In the genomic region with DNA sequence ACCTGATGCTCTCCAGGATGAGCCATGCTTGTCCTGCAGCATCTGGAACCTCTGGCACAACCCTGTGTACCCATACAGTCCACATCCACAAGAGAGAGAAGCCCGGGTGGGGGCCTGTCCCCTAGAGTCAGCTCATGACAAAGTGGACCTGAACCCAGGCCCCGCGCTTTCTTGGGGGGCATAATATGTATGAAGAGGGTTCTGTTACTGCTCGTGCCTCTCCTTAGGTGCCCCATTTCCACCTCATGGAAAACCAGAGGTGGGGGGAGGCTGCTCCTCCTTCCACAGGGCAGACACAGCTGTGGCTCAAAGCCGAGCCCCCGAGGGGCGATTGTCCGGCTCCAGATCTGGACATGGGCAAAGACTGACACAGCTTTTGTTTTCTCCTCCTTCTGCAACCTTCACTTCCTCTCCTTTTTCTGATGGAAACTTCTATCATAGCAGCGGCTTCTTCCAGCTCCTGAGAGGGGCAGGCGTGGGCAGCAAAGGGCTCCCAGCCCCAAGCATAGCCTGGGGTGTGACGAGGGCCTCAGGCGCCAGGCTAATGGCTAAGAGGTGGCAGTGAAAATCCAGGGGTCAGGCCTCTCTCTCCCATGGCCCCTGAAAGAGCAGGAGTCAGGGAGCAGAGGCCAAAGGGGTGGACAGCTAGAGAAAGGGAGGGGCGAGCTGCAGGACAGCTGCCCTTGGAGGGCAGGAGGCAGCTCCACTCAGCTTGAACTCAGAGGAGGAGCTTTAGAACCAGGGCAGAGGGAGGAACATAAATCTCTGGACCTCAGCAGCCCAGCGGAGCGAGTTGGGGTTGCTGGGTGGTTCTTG, we compare ENCODE assay signal across 15 cellular contexts.
DNase-seq lines count a peak whose midpoint lies in the region; ATAC-seq and TF ChIP-seq lines count a peak whose summit lies in the region.
"Had no signal": no experiment of that assay in that cellular context is flagged by ENCODE, and none has a peak within 500 bp of the region (broad histone marks: within the 10 kb centered on the region; RNA-seq: fewer than 3 reads in every experiment).

No MANE protein-coding gene starts in this region.

- no peaks in the 10 kb centered on the region for H3K79me2 ChIP-seq in hepatocyte
- no peaks in the 10 kb centered on the region for H3K79me2 ChIP-seq in trophoblast cell (ENCODE audit: control insufficient read depth, insufficient read depth, low read length, poor library complexity)

- WGBS in hepatocyte (ENCODE audit: low lambda C conversion rate, missing lambda C conversion rate), result 94% methylated on average over 15 of the region's 15 CpGs
- no CpG with 5 or more reads among the region's 15 CpGs for WGBS in trophoblast cell (ENCODE audit: extremely low coverage, insufficient coverage, insufficient read length)

- intact Hi-C loops in vagina (cut with DNase I), result loop anchor here (5.0 kb wide), 1 partner anchor 156 kb away; a partner anchor contains a TSS

- TF ChIP-seq CTCF in hepatocyte (IDR thresholded peaks at IDR 0.05; ENCODE audit: poor library complexity), result no peak
- no peak for TF ChIP-seq CTCF in vagina (IDR thresholded peaks at IDR 0.05)

- H2BK12ac ChIP-seq in trophoblast cell (ENCODE audit: low read length), result peak overlapping the region; percentile 79

- H3K9me3 Mint-ChIP-seq in activated naive CD4-positive, alpha-beta T cell treated with anti-CD3 and anti-CD28 coated beads, Interleukin-2, amount 10 ng/mL, durations not matched to agents 7 days and 5 days, result no peaks in the 10 kb centered on the region
- H3K9me3 Mint-ChIP-seq in stimulated activated naive B cell treated with anti-CD40 and anti-IgM and Interleukin-4, amounts not matched to agents 10 μg/mL and 1 μg/mL and 100 μg/mL, for 72 hours, result no peaks in the 10 kb centered on the region
- H3K9me3 Mint-ChIP-seq: activated T-helper 1 cell treated with anti-CD3 and anti-CD28 coated beads, Interleukin-12 subunit alpha, Interleukin-12 subunit beta, Interleukin-2, Interleukin-4 antibody, amounts not matched to agents 30 ng/mL and 10 ng/mL and 1 ng/mL, durations not matched to agents 14 hours and 24 hours and 36 hours had no signal

- H3K9ac ChIP-seq in trophoblast cell (ENCODE audit: low read length), result no peak overlapping the region

- H3K9me3 ChIP-seq in hepatocyte (ENCODE audit: low read depth) (no peaks in the 10 kb centered on the region), trophoblast cell (ENCODE audit: insufficient read depth, low read depth, low read length) (no peaks in the 10 kb centered on the region), vagina (no peaks in the 10 kb centered on the region)
- H3K9me3 ChIP-seq: MG63 had no signal

- H3K27me3 Mint-ChIP-seq in activated naive CD4-positive, alpha-beta T cell treated with anti-CD3 and anti-CD28 coated beads, Interleukin-2, amount 10 ng/mL, durations not matched to agents 7 days and 5 days, result peaks cover 25% of the 10 kb centered on the region
- H3K27me3 Mint-ChIP-seq in stimulated activated naive B cell treated with anti-CD40 and anti-IgM and Interleukin-4, amounts not matched to agents 10 μg/mL and 1 μg/mL and 100 μg/mL, for 72 hours, result no peaks in the 10 kb centered on the region

- H2AK5ac ChIP-seq in trophoblast cell (ENCODE audit: low read length), result peak overlapping the region; percentile 1

- H3K27ac Mint-ChIP-seq in activated naive CD4-positive, alpha-beta T cell treated with anti-CD3 and anti-CD28 coated beads, Interleukin-2, amount 10 ng/mL, durations not matched to agents 7 days and 5 days, result no peak overlapping the region
- no peak overlapping the region for H3K27ac Mint-ChIP-seq in stimulated activated naive B cell treated with anti-CD40 and anti-IgM and Interleukin-4, amounts not matched to agents 10 μg/mL and 1 μg/mL and 100 μg/mL, for 72 hours
- H3K27ac Mint-ChIP-seq: activated T-helper 1 cell treated with anti-CD3 and anti-CD28 coated beads, Interleukin-12 subunit alpha, Interleukin-12 subunit beta, Interleukin-2, Interleukin-4 antibody, amounts not matched to agents 30 ng/mL and 10 ng/mL and 1 ng/mL, durations not matched to agents 14 hours and 24 hours and 36 hours had no signal

- no peak overlapping the region for H2BK5ac ChIP-seq in trophoblast cell (ENCODE audit: low read depth, low read length, poor library complexity)

- DNase-seq in activated naive CD4-positive, alpha-beta T cell treated with anti-CD3 and anti-CD28 coated beads, Interleukin-2, amount 10 ng/mL, durations not matched to agents 7 days and 5 days, result peak; percentile 1
- DNase-seq in activated naive CD4-positive, alpha-beta T cell (lab: John Stamatoyannopoulos, UW), result no peak
- DNase-seq in hepatocyte (ENCODE audit: low spot score) (no peak), trophoblast cell (no peak), vagina (ENCODE audit: extremely low spot score in 2 of 2) (no peak), GM19238 (ENCODE audit: insufficient read length, low spot score) (no peak)
- no peak for DNase-seq in stimulated activated naive B cell treated with anti-CD40 and anti-IgM and Interleukin-4, amounts not matched to agents 10 μg/mL and 1 μg/mL and 100 μg/mL, for 72 hours
- DNase-seq: 8988T; DMS 273 treated with DMSO at 0.1 percent for 48 hours; MG63; NCI-H345; SIG-M5; stimulated activated CD8-positive, alpha-beta memory T cell treated with anti-CD3 and anti-CD28 coated beads, Interleukin-4, amount 100 ng/mL, for 48 hours had no signal

- no peaks in the 10 kb centered on the region for H4K20me1 ChIP-seq in hepatocyte (ENCODE audit: insufficient read depth, poor library complexity, severe bottlenecking)

- no peak overlapping the region for H4K8ac ChIP-seq in trophoblast cell (ENCODE audit: low read depth, low read length)

- H3K23ac ChIP-seq in trophoblast cell (ENCODE audit: low read length), result no peak overlapping the region

- no peaks in the 10 kb centered on the region for H3K36me3 ChIP-seq in hepatocyte (replicated peaks; ENCODE audit: insufficient read depth, low read depth)
- H3K36me3 ChIP-seq in trophoblast cell (ENCODE audit: control insufficient read depth in 1 of 2, insufficient read depth in 2 of 2, low read length in 2 of 2), result no peaks in the 10 kb centered on the region
- no peaks in the 10 kb centered on the region for H3K36me3 ChIP-seq in vagina
- H3K36me3 ChIP-seq: MG63 had no signal

- H3K4ac ChIP-seq in trophoblast cell (ENCODE audit: low read depth, low read length), result no peak overlapping the region

- TF ChIP-seq POLR2A in vagina (IDR thresholded peaks at IDR 0.05), result no peak

- no peaks in the 10 kb centered on the region for H3K4me1 Mint-ChIP-seq in activated naive CD4-positive, alpha-beta T cell treated with anti-CD3 and anti-CD28 coated beads, Interleukin-2, amount 10 ng/mL, durations not matched to agents 7 days and 5 days
- peaks cover 3 to 9% of the 10 kb centered on the region in 2 donors for H3K4me1 Mint-ChIP-seq in stimulated activated naive B cell treated with anti-CD40 and anti-IgM and Interleukin-4, amounts not matched to agents 10 μg/mL and 1 μg/mL and 100 μg/mL, for 72 hours

- H3K4me1 ChIP-seq in hepatocyte (ENCODE audit: insufficient read depth) (peaks cover 40% of the 10 kb centered on the region), trophoblast cell (ENCODE audit: control insufficient read depth in 1 of 2, insufficient read depth in 2 of 2, low read length in 2 of 2) (peaks cover 38 to 42% of the 10 kb centered on the region in 2 experiments), vagina (peaks cover 66% of the 10 kb centered on the region)

- no peak for ATAC-seq in HG02642 (IDR thresholded peaks at IDR 0.05; ENCODE audit: poor library complexity, unreplicated experiment)
- ATAC-seq in stimulated activated naive B cell treated with anti-CD40 and anti-IgM and Interleukin-4, amounts not matched to agents 10 μg/mL and 1 μg/mL and 100 μg/mL, for 72 hours (replicated peaks), result no peak

- no peak overlapping the region for H4K12ac ChIP-seq in trophoblast cell (ENCODE audit: low read depth, low read length)

- H3K79me1 ChIP-seq in trophoblast cell (ENCODE audit: low read length), result peaks cover 20% of the 10 kb centered on the region

- no peaks in the 10 kb centered on the region for H3K36me3 Mint-ChIP-seq in activated naive CD4-positive, alpha-beta T cell treated with anti-CD3 and anti-CD28 coated beads, Interleukin-2, amount 10 ng/mL, durations not matched to agents 7 days and 5 days
- no peaks in the 10 kb centered on the region for H3K36me3 Mint-ChIP-seq in stimulated activated naive B cell treated with anti-CD40 and anti-IgM and Interleukin-4, amounts not matched to agents 10 μg/mL and 1 μg/mL and 100 μg/mL, for 72 hours

- no peak overlapping the region for H3K18ac ChIP-seq in trophoblast cell (ENCODE audit: low read length)

- H4K91ac ChIP-seq in trophoblast cell (ENCODE audit: low read depth, low read length), result no peak overlapping the region

- H3K9me2 ChIP-seq in hepatocyte (replicated peaks; ENCODE audit: insufficient read depth), result no peaks in the 10 kb centered on the region

- H3K27ac ChIP-seq in hepatocyte (peak overlapping the region; percentile 91), trophoblast cell (ENCODE audit: low read depth, low read length) (no peak overlapping the region), vagina (peak overlapping the region; percentile 80)

- peak overlapping the region; percentile 29 for H3K14ac ChIP-seq in trophoblast cell (ENCODE audit: low read length)

- H3K4me3 Mint-ChIP-seq in activated naive CD4-positive, alpha-beta T cell treated with anti-CD3 and anti-CD28 coated beads, Interleukin-2, amount 10 ng/mL, durations not matched to agents 7 days and 5 days, result no peak overlapping the region
- no peak overlapping the region for H3K4me3 Mint-ChIP-seq in stimulated activated naive B cell treated with anti-CD40 and anti-IgM and Interleukin-4, amounts not matched to agents 10 μg/mL and 1 μg/mL and 100 μg/mL, for 72 hours
- H3K4me3 Mint-ChIP-seq: activated T-helper 1 cell treated with anti-CD3 and anti-CD28 coated beads, Interleukin-12 subunit alpha, Interleukin-12 subunit beta, Interleukin-2, Interleukin-4 antibody, amounts not matched to agents 30 ng/mL and 10 ng/mL and 1 ng/mL, durations not matched to agents 14 hours and 24 hours and 36 hours had no signal

- no peak overlapping the region for H3K4me3 ChIP-seq in hepatocyte
- no peak overlapping the region for H3K4me3 ChIP-seq in trophoblast cell (ENCODE audit: low read depth, low read length)
- H3K4me3 ChIP-seq in vagina, result no peak overlapping the region
- H3K4me3 ChIP-seq: MG63 had no signal

- H3K4me2 ChIP-seq in hepatocyte (peak overlapping the region; percentile 25), trophoblast cell (ENCODE audit: low read length) (no peak overlapping the region)

- H3K27me3 ChIP-seq in hepatocyte (no peaks in the 10 kb centered on the region), trophoblast cell (ENCODE audit: insufficient read depth, low read length) (no peaks in the 10 kb centered on the region), vagina (no peaks in the 10 kb centered on the region)
- H3K27me3 ChIP-seq: MG63 had no signal

- H2AFZ ChIP-seq in hepatocyte, result no peak overlapping the region
- H2AFZ ChIP-seq in trophoblast cell (ENCODE audit: insufficient read depth, low read length, poor library complexity), result no peak overlapping the region

- CTCF ChIA-PET in activated naive CD4-positive, alpha-beta T cell treated with anti-CD3 and anti-CD28 coated beads, Interleukin-2, amount 10 ng/mL, durations not matched to agents 7 days and 5 days (lab: Charles Lee), result no interaction called here

- peak overlapping the region; percentile 2 for H2BK120ac ChIP-seq in trophoblast cell (ENCODE audit: insufficient read depth, low read length, poor library complexity)
